17 cellular contexts compared by ENCODE assay signal in the genomic region with DNA sequence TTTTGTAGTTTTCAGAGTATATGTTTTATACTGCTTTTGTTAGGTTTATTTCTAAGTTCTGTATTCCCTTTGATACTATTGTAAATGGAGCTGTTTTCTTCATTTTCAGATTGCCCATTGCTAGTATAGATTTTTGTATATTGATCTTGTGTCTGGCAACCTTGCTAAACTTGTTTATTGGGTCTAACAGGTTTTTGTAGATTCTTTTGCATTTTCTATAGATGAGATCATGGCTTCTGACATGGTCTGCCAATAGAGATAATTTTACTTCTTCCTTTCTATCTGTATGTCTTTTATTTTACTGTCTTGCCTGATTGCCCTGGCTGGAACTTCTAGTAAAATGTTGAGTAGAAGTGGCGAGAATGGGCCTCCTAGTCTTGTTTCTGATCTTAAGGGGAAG. TPM values are rescaled to one million over a fixed set of nuclear protein-coding genes. Genes with fewer than 3 reads are reported as not detected.
A peak's percentile ranks its signal among the peaks of the same experiment; 100 is the strongest.
DNase-seq lines count a peak whose midpoint lies in the region; ATAC-seq, FAIRE-seq and TF ChIP-seq lines count a peak whose summit lies in the region.
"Had no signal": no experiment of that assay in that cellular context is flagged by ENCODE, and none has a peak within 500 bp of the region (broad histone marks: within the 10 kb centered on the region; RNA-seq: fewer than 3 reads in every experiment).

No MANE protein-coding gene starts in this region.

- H3K9me3 Mint-ChIP-seq in mesothelial cell of epicardium (peaks cover 16% of the 10 kb centered on the region), type B pancreatic cell (peaks cover 5% of the 10 kb centered on the region)
- H3K9me3 Mint-ChIP-seq: CD4-positive, alpha-beta memory T cell; H9 had no signal

- H3K36me3 Mint-ChIP-seq in mesothelial cell of epicardium = peaks cover 39% of the 10 kb centered on the region
- peaks cover 40% of the 10 kb centered on the region for H3K36me3 Mint-ChIP-seq in type B pancreatic cell

- TF ChIP-seq POLR2A in heart left ventricle (IDR thresholded peaks at IDR 0.05) = no peak

- TF ChIP-seq CTCF in PC-3 (conservative IDR thresholded peaks at IDR 0.05; ENCODE audit: low read depth, low read length) = no peak
- no peak for TF ChIP-seq CTCF in bronchial epithelial cell (IDR thresholded peaks at IDR 0.05; ENCODE audit: insufficient read depth, low read length, severe bottlenecking)
- no peak for TF ChIP-seq CTCF in mesothelial cell of epicardium (IDR thresholded peaks at IDR 0.05; ENCODE audit: unreplicated experiment)
- TF ChIP-seq CTCF in type B pancreatic cell (conservative IDR thresholded peaks at IDR 0.05) = no peak
- TF ChIP-seq CTCF in heart left ventricle (IDR thresholded peaks at IDR 0.05) = no peak

- H3K9me3 ChIP-seq in PC-3 (ENCODE audit: low read length) (no peaks in the 10 kb centered on the region), heart left ventricle (no peaks in the 10 kb centered on the region)
- H3K9me3 ChIP-seq: BE2C had no signal

- H3K4me2 ChIP-seq in PC-3 (ENCODE audit: low read length) = peak overlapping the region; percentile 58

- H3K4me1 ChIP-seq in PC-3 (ENCODE audit: insufficient read depth, low read length) (peaks cover 18% of the 10 kb centered on the region), heart left ventricle (no peaks in the 10 kb centered on the region)
- H3K4me1 ChIP-seq: BE2C had no signal

- H3K9ac ChIP-seq in PC-3 (ENCODE audit: low read length) = no peak overlapping the region

- H3K27me3 ChIP-seq in PC-3 (ENCODE audit: low read length) = no peaks in the 10 kb centered on the region
- no peaks in the 10 kb centered on the region for H3K27me3 ChIP-seq in bronchial epithelial cell (ENCODE audit: control insufficient read depth, insufficient read depth, low read length)
- no peaks in the 10 kb centered on the region for H3K27me3 ChIP-seq in heart left ventricle
- H3K27me3 ChIP-seq: BE2C had no signal

- ATAC-seq in PC-3 (peak; percentile 37), HG03039 (IDR thresholded peaks at IDR 0.05; ENCODE audit: unreplicated experiment) (no peak), heart left ventricle (no peak)
- ATAC-seq: K562 had no signal

- CTCF ChIA-PET in PC-3 (lab: Charles Lee) = no interaction called here

- POLR2A ChIA-PET in PC-3 (lab: Charles Lee; ENCODE audit: unreplicated experiment) = interaction anchor here (0.6 to 0.7 kb wide), 2 partner anchors 379 to 865 kb away, joined by 3 to 8 read pairs; a partner anchor contains a TSS

- H3K27ac Mint-ChIP-seq in mesothelial cell of epicardium (peak overlapping the region; percentile 59), type B pancreatic cell (peak overlapping the region; percentile 92)
- H3K27ac Mint-ChIP-seq: H9 had no signal

- H3K27ac ChIP-seq in PC-3 (ENCODE audit: low read length) (0 out of 2 replicates have a peak overlapping the region, but pooled peaks have one; percentile 5), heart left ventricle (no peak overlapping the region)
- H3K27ac ChIP-seq: C4-2B had no signal

- H3K4me1 Mint-ChIP-seq in mesothelial cell of epicardium (peaks cover 9% of the 10 kb centered on the region), type B pancreatic cell (ENCODE audit: unreplicated experiment) (peaks cover 10% of the 10 kb centered on the region)
- H3K4me1 Mint-ChIP-seq: H9 had no signal

- no TSS peak for BruUV-seq in PC-3 (replicated peaks; lab: Mats Ljungman, UMichigan)

- no peaks in the 10 kb centered on the region for H3K27me3 Mint-ChIP-seq in mesothelial cell of epicardium (ENCODE audit: low read depth)
- H3K27me3 Mint-ChIP-seq in type B pancreatic cell = no peaks in the 10 kb centered on the region
- H3K27me3 Mint-ChIP-seq: CD4-positive, alpha-beta memory T cell had no signal

- no peak overlapping the region for H2AFZ ChIP-seq in PC-3 (ENCODE audit: low read length)

- H3K4me3 Mint-ChIP-seq in mesothelial cell of epicardium (no peak overlapping the region), type B pancreatic cell (peak overlapping the region; percentile 51)
- H3K4me3 Mint-ChIP-seq: CD4-positive, alpha-beta memory T cell; H9 had no signal

- intact Hi-C loops in PC-3 (cut with micrococcal nuclease) = no loop called here
- intact Hi-C loops in heart left ventricle (cut with DNase I) = no loop called here

- H3F3A ChIP-seq in PC-3 (ENCODE audit: low read length, unreplicated experiment) = peaks cover 4% of the 10 kb centered on the region

- DNase-seq in PC-3 (peak; percentile 74), bronchial epithelial cell (ENCODE audit: low read depth) (peak; percentile 38), mesothelial cell of epicardium (ENCODE audit: low spot score in 2 of 2, unreplicated experiment in 2 of 2) (no peak), type B pancreatic cell (ENCODE audit: extremely low spot score, unreplicated experiment) (no peak), kidney glomerular epithelial cell (lab: John Stamatoyannopoulos, UW) (no peak), heart left ventricle (no peak)
- DNase-seq: BE2C; CD4-positive, alpha-beta memory T cell; DMS153; GF-D8; GOT3; H9 had no signal

- H3K36me3 ChIP-seq in PC-3 (ENCODE audit: low read depth, low read length) (peaks cover 3% of the 10 kb centered on the region; the same call in 1 of the 2 replicates), bronchial epithelial cell (ENCODE audit: control insufficient read depth, insufficient read depth, low read length) (peaks cover 4% of the 10 kb centered on the region), heart left ventricle (peaks cover 0 to 57% (median 33%) of the 10 kb centered on the region in 9 donors)
- H3K36me3 ChIP-seq: BE2C had no signal

- WGBS in heart left ventricle, 4 donors = 95 to 100% (median 98%) methylated on average over 1 of the region's 1 CpG

- no peaks in the 10 kb centered on the region for H4K20me1 ChIP-seq in PC-3 (ENCODE audit: low read length)

- H3K79me2 ChIP-seq in PC-3 (ENCODE audit: low read length) = no peaks in the 10 kb centered on the region

- H3K9me2 ChIP-seq in PC-3 (replicated peaks; ENCODE audit: low read length) = no peaks in the 10 kb centered on the region

- H3K4me3 ChIP-seq in PC-3 (ENCODE audit: low read length) (peak overlapping the region; percentile 17), bronchial epithelial cell (ENCODE audit: low read depth, low read length) (no peak overlapping the region), heart left ventricle (no peak overlapping the region)
- H3K4me3 ChIP-seq: K562 had no signal

- no peak for FAIRE-seq in bronchial epithelial cell (lab: Jason Lieb, UNC)
- FAIRE-seq: A204.1, D721Med, K562 had no signal

RNA-seq across cellular contexts. Expression of a gene that starts 40.3 kb away (rescaled TPM):
- 52.6 and 87.6 TPM in 2 replicates for total RNA-seq in PC-3 (2014; rRNA removed)
- 34.8 and 36.1 TPM in 2 replicates for total RNA-seq in bronchial epithelial cell
- 22.1 to 23.9 TPM (median 22.7 TPM) in 3 replicates for total RNA-seq in mesothelial cell of epicardium
- 31.4 and 46.6 TPM in 2 replicates for total RNA-seq in type B pancreatic cell (ENCODE audit: low replicate concordance)
- total RNA-seq in heart left ventricle = 100 to 1,000 TPM in 6 of 9 donors, 10 to 100 TPM in 3; 77.6 to 271 (median 141) TPM
- polyA plus RNA-seq in heart left ventricle = 10 to 100 TPM; 42.2 to 60.2 TPM

Comparison
In these comparisons a context has a peak if more than half of its experiments do, and no peak if none do; other contexts are left out.
1. DNase-seq: peak in PC-3 (single experiment) and bronchial epithelial cell (single experiment); none in mesothelial cell of epicardium (0 of 2), type B pancreatic cell (single experiment), kidney glomerular epithelial cell (single experiment) and heart left ventricle (0 of 5).